Comparison of ENCODE assay signal across 1 cellular context in the genomic region with DNA sequence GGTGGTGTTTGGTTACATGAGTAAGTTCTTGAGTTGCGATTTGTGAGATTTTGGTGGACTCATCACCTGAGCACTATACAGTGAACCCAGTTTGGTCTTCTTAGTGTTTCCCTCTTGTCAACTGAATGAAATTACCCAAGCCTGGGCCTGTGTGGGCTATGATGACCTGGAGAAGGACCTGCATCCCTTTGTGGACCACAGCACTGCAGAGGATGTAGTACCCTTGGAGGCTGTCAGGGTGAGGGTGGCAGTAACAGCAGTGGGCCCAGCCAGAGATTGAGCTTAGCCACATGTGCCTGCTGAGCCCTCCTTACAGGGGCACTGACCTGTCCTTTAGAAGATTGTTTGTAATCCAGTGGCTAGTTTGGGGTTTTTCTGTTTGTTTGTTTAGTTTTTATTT.
TF ChIP-seq lines count a peak whose summit lies in the region.

No MANE protein-coding gene starts in this region.

TF ChIP-seq in H1, 55 proteins besides CTCF, POLR2A, EP300 and RAD21:
- TF ChIP-seq SIRT6 (IDR thresholded peaks at IDR 0.05; ENCODE audit: low read length): no peak
- no peak for TF ChIP-seq MAFK (IDR thresholded peaks at IDR 0.05; ENCODE audit: low read depth, low read length)
- no peak for TF ChIP-seq TBP (IDR thresholded peaks at IDR 0.05; ENCODE audit: low read depth, low read length)
- no peak for TF ChIP-seq SUZ12 (IDR thresholded peaks at IDR 0.05; ENCODE audit: low read length)
- no peak for TF ChIP-seq NRF1 (IDR thresholded peaks at IDR 0.05; ENCODE audit: low read depth, low read length)
- no peak for TF ChIP-seq ATF3 (IDR thresholded peaks at IDR 0.05; ENCODE audit: insufficient read depth, low read depth, low read length)
- no peak for TF ChIP-seq CBX5 (IDR thresholded peaks at IDR 0.05; ENCODE audit: low read depth, low read length)
- no peak for TF ChIP-seq EGR1 (IDR thresholded peaks at IDR 0.05; ENCODE audit: borderline replicate concordance, low read depth, low read length)
- TF ChIP-seq BCL11A (IDR thresholded peaks at IDR 0.05; ENCODE audit: low read depth in 2 of 2, low read length in 2 of 2): no peak
- TF ChIP-seq, protein P1, sequence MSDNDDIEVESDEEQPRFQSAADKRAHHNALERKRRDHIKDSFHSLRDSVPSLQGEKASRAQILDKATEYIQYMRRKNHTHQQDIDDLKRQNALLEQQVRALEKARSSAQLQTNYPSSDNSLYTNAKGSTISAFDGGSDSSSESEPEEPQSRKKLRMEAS (IDR thresholded peaks at IDR 0.05): no peak
- no peak for TF ChIP-seq KDM1A (IDR thresholded peaks at IDR 0.05; ENCODE audit: borderline replicate concordance, low read length)
- no peak for TF ChIP-seq SP4 (IDR thresholded peaks at IDR 0.05; ENCODE audit: low read length)
- no peak for TF ChIP-seq ATF2 (IDR thresholded peaks at IDR 0.05; ENCODE audit: low read length)
- no peak for TF ChIP-seq POU5F1 (IDR thresholded peaks at IDR 0.05; ENCODE audit: low read depth, low read length)
- no peak for TF ChIP-seq HDAC2 (IDR thresholded peaks at IDR 0.05; ENCODE audit: borderline replicate concordance in 1 of 2, low read depth in 2 of 2, low read length in 2 of 2)
- no peak for TF ChIP-seq JUND (IDR thresholded peaks at IDR 0.05; ENCODE audit: low read length)
- TF ChIP-seq TAF1 (IDR thresholded peaks at IDR 0.05; ENCODE audit: low read depth, low read length): no peak
- no peak for TF ChIP-seq GTF2F1 (IDR thresholded peaks at IDR 0.05; ENCODE audit: borderline replicate concordance, low read depth, low read length)
- TF ChIP-seq BRCA1 (IDR thresholded peaks at IDR 0.05; ENCODE audit: low read depth, low read length): no peak
